Comparison of ENCODE assay signal across 12 cellular contexts in genomic region chr20:24453917-24454316, GRCh38.
"Had no signal": no experiment of that assay in that cellular context is flagged by ENCODE, and none has a peak within 500 bp of the region (broad histone marks: within the 10 kb centered on the region; RNA-seq: fewer than 3 reads in every experiment).

No MANE protein-coding gene starts in this region.

- DNase-seq: effector memory CD8-positive, alpha-beta T cell; foreskin fibroblast; glutamatergic neuron; islet precursor cell; mammary epithelial cell; natural killer cell; sigmoid colon; stimulated activated CD4-positive, alpha-beta T cell treated with anti-CD3 and anti-CD28 coated beads, Interleukin-12 subunit alpha, Interleukin-12 subunit beta, amount 100 ng/mL, for 4 hours; stimulated activated naive CD4-positive, alpha-beta T cell; stomach; substantia nigra; transverse colon had no signal
